In the genomic region with DNA sequence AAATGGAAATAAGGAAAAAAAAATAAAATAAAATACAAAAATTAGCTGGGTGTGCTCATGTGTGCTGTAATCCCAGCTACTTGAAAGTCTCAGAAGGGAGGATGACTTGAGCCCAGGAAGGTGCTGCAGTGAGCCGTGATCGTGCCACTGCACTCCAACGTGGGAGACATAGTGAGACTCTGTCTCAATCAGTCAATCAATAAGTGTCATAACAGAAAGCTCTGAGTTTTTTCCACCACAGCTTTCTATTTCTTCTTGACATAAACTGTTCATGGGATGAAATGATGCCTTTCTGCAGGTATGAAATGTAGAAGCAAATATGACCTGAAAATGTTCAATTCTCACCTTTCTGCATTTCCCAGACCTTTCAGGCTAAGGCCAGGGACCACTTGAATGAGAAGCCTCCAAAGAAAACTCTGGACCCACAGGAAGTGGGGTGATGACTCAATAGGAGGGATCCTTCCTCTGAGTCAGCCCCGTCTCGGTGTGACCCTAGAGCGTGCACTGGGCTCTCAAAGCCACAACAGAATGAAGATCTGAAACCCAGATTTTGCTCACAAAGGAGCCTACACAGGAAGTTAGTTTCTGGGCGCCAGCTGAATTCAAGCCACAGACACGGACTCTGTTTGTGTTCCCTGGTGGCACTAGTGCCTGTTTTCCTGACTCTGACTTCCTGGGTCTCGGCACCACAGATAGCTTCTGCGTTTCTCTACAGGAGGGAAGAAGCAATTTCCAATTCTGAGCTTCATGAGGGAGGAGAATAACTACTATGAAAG, we compare ENCODE assay signal across 9 cellular contexts.
DNase-seq lines count a peak whose midpoint lies in the region; ATAC-seq, FAIRE-seq and TF ChIP-seq lines count a peak whose summit lies in the region.
"Had no signal": no experiment of that assay in that cellular context is flagged by ENCODE, and none has a peak within 500 bp of the region (broad histone marks: within the 10 kb centered on the region; RNA-seq: fewer than 3 reads in every experiment).

No MANE protein-coding gene starts in this region.

- DNase-seq in activated gamma-delta T cell treated with Interleukin-2 at 50 U/mL for 16 hours (peak; percentile 74), activated gamma-delta T cell (lab: John Stamatoyannopoulos, UW) (no peak), T-helper 1 cell (peak; percentile 17 to 94 (median 49)), amniotic epithelial cell (ENCODE audit: low read depth) (peak; percentile 83), kidney (peak; percentile 75), NCI-H128 (lab: John Stamatoyannopoulos, UW; ENCODE audit: unreplicated experiment) (no peak)
- DNase-seq in stimulated activated CD4-positive, alpha-beta T cell treated with anti-CD3 and anti-CD28 coated beads, Interleukin-4, amount 100 ng/mL, for 1 hour: peak; percentile 58

- no peak overlapping the region for H3K4me3 ChIP-seq in kidney (ENCODE audit: low read length in 2 of 2)

- no peaks in the 10 kb centered on the region for H3K4me1 ChIP-seq in kidney (ENCODE audit: control insufficient read depth in 1 of 2, insufficient read depth in 1 of 2, low read depth in 1 of 2, low read length in 2 of 2)

- no peak for TF ChIP-seq CTCF in kidney (IDR thresholded peaks at IDR 0.05; ENCODE audit: borderline replicate concordance, extremely low read depth, insufficient read depth)

- peak overlapping the region in 1 of 2 donors; percentile 9 for H3K27ac ChIP-seq in kidney (ENCODE audit: low read depth in 2 of 2, low read length in 2 of 2)

- no peak for FAIRE-seq in kidney (lab: Jason Lieb, UNC)
- FAIRE-seq: A204.1 had no signal

- no peaks in the 10 kb centered on the region for H3K9me3 ChIP-seq in kidney (ENCODE audit: control insufficient read depth in 1 of 2, low read length in 2 of 2)

- ATAC-seq in HG03378 (IDR thresholded peaks at IDR 0.05; ENCODE audit: unreplicated experiment): peak; percentile 98

- intact Hi-C loops in kidney (cut with DNase I): no loop called here

- H3K36me3 ChIP-seq in kidney (ENCODE audit: control insufficient read depth in 1 of 2, insufficient read depth in 2 of 2, low read length in 2 of 2): no peaks in the 10 kb centered on the region

- no peak overlapping the region for H3K9ac ChIP-seq in kidney (ENCODE audit: low read length in 2 of 2)

Comparison
In these comparisons a context has a peak if more than half of its experiments do, and no peak if none do; other contexts are left out.
1. DNase-seq: peak in activated gamma-delta T cell treated with Interleukin-2 at 50 U/mL for 16 hours (single experiment), T-helper 1 cell (5 of 5), amniotic epithelial cell (single experiment), kidney (single experiment) and stimulated activated CD4-positive, alpha-beta T cell treated with anti-CD3 and anti-CD28 coated beads, Interleukin-4, amount 100 ng/mL, for 1 hour (single experiment); none in activated gamma-delta T cell (single experiment) and NCI-H128 (single experiment).